Comparison of ENCODE assay signal across 19 cellular contexts in genomic region chr6:89917801-89918366, GRCh38. TPM values are rescaled to one million over a fixed set of nuclear protein-coding genes. Genes with fewer than 3 reads are reported as not detected.
DNase-seq lines count a peak whose midpoint lies in the region; ATAC-seq and TF ChIP-seq lines count a peak whose summit lies in the region.
"Had no signal": no experiment of that assay in that cellular context is flagged by ENCODE, and none has a peak within 500 bp of the region (broad histone marks: within the 10 kb centered on the region; RNA-seq: fewer than 3 reads in every experiment).

No MANE protein-coding gene starts in this region.

- H3K4me3 ChIP-seq in IMR-90 (ENCODE audit: insufficient read depth, low read depth, low read length) (no peak overlapping the region), neuronal stem cell (ENCODE audit: low read length in 2 of 2) (no peak overlapping the region), prostate gland (no peak overlapping the region)
- H3K4me3 ChIP-seq: GM12878 had no signal

- H3K9me1 ChIP-seq in IMR-90 (ENCODE audit: insufficient read depth, low read length): no peaks in the 10 kb centered on the region

- H2BK5ac ChIP-seq in IMR-90 (ENCODE audit: low read depth, low read length, poor library complexity, severe bottlenecking) (no peak overlapping the region), neuronal stem cell (ENCODE audit: low read length) (no peak overlapping the region)

- H3K4me1 Mint-ChIP-seq in CD4-positive, alpha-beta T cell (ENCODE audit: low read depth): peaks cover 5% of the 10 kb centered on the region

- H2BK15ac ChIP-seq in IMR-90 (ENCODE audit: low read depth, low read length): no peak overlapping the region
- peak overlapping the region; percentile 87 for H2BK15ac ChIP-seq in neuronal stem cell (ENCODE audit: low read length)

- H2AK9ac ChIP-seq in IMR-90 (replicated peaks; ENCODE audit: low read depth, low read length, poor library complexity): no peak overlapping the region

- H3K4ac ChIP-seq in IMR-90 (ENCODE audit: low read depth, low read length) (no peak overlapping the region), neuronal stem cell (ENCODE audit: low read length) (no peak overlapping the region)

- no peak overlapping the region for H3K56ac ChIP-seq in IMR-90 (ENCODE audit: extremely low read depth, insufficient read depth, low read length)

- no peak overlapping the region for H4K5ac ChIP-seq in IMR-90 (ENCODE audit: low read depth, low read length)

- no peak overlapping the region for H2BK12ac ChIP-seq in neuronal stem cell (ENCODE audit: low read length)

- ATAC-seq in IMR-90 (ENCODE audit: low read depth): no peak
- no peak for ATAC-seq in CD4-positive, alpha-beta T cell (ENCODE audit: poor library complexity)
- ATAC-seq: GM12878 had no signal

- no peaks in the 10 kb centered on the region for H3K36me3 ChIP-seq in IMR-90 (ENCODE audit: control insufficient read depth, insufficient read depth, low read length)
- no peaks in the 10 kb centered on the region for H3K36me3 ChIP-seq in neuronal stem cell (replicated peaks in 1 of 2; ENCODE audit: control insufficient read depth in 2 of 2, insufficient read depth in 2 of 2, low read length in 2 of 2)
- H3K36me3 ChIP-seq in prostate gland: no peaks in the 10 kb centered on the region
- H3K36me3 ChIP-seq: BE2C had no signal

- no peak overlapping the region for H4K91ac ChIP-seq in IMR-90 (ENCODE audit: insufficient read depth, low read depth, low read length)
- H4K91ac ChIP-seq in neuronal stem cell (ENCODE audit: low read depth, low read length, poor library complexity): peak overlapping the region; percentile 86

- no peaks in the 10 kb centered on the region for H3K27me3 Mint-ChIP-seq in CD4-positive, alpha-beta T cell

- H2BK120ac ChIP-seq in IMR-90 (ENCODE audit: low read depth, low read length) (no peak overlapping the region), neuronal stem cell (ENCODE audit: low read depth, low read length) (peak overlapping the region; percentile 64)

- H3K14ac ChIP-seq in IMR-90 (replicated peaks; ENCODE audit: low read depth, low read length) (no peak overlapping the region), neuronal stem cell (ENCODE audit: low read length) (no peak overlapping the region)

- CTCF ChIA-PET in IMR-90 (lab: Yijun Ruan, JAX): no interaction called here
- CTCF ChIA-PET in CD4-positive, alpha-beta T cell (lab: Charles Lee): no interaction called here

- 77% methylated on average over 2 of the region's 3 CpGs; no CpG with 5 or more reads in 1 of the 2 experiments for WGBS in IMR-90 (ENCODE audit: extremely low coverage in 2 of 2, insufficient read length in 1 of 2), 2 experiments
- WGBS in neuronal stem cell (ENCODE audit: extremely low coverage in 2 of 2, insufficient read length in 2 of 2, insufficient replicate concordance in 1 of 2), 2 donors: no CpG with 5 or more reads among the region's 3 CpGs
- 36% methylated on average over 3 of the region's 3 CpGs for WGBS in prostate gland

- dilution Hi-C loops in IMR-90 (cut with HindIII; ENCODE audit: low sequenced_read_pairs, unreplicated experiment): no loop called here

- H3K27me3 ChIP-seq in IMR-90 (ENCODE audit: control insufficient read depth, insufficient read depth, low read length) (no peaks in the 10 kb centered on the region; the same call in 1 of the 2 replicates), neuronal stem cell (ENCODE audit: control insufficient read depth in 3 of 3, insufficient read depth in 3 of 3, low read depth in 1 of 3, low read length in 3 of 3) (no peaks in the 10 kb centered on the region), prostate gland (replicated peaks; ENCODE audit: insufficient read depth) (no peaks in the 10 kb centered on the region)
- no peaks in the 10 kb centered on the region for H3K27me3 ChIP-seq in CD4-positive, alpha-beta T cell (ENCODE audit: control insufficient read depth, insufficient read depth, low read length)
- H3K27me3 ChIP-seq: BE2C had no signal

- no peak overlapping the region for H3K4me2 ChIP-seq in IMR-90 (ENCODE audit: low read depth, low read length)
- no peak overlapping the region for H3K4me2 ChIP-seq in neuronal stem cell (ENCODE audit: insufficient read depth, low read length, poor library complexity, severe bottlenecking)
- H3K4me2 ChIP-seq: KMS-11 had no signal

- no peak overlapping the region for H3K18ac ChIP-seq in IMR-90 (ENCODE audit: low read depth, low read length)
- H3K18ac ChIP-seq in neuronal stem cell (ENCODE audit: low read length): peak overlapping the region; percentile 74

- H3K4me3 Mint-ChIP-seq in CD4-positive, alpha-beta T cell: no peak overlapping the region
- H3K4me3 Mint-ChIP-seq: CD4-positive, alpha-beta memory T cell had no signal

- H3K27ac ChIP-seq in IMR-90 (ENCODE audit: insufficient read depth, low read length) (no peak overlapping the region), neuronal stem cell (replicated peaks; ENCODE audit: low read length) (no peak overlapping the region), prostate gland (no peak overlapping the region)
- H3K27ac ChIP-seq in CD4-positive, alpha-beta T cell (ENCODE audit: low read depth, low read length): no peak overlapping the region
- H3K27ac ChIP-seq: KMS-11 had no signal

- H3K27ac Mint-ChIP-seq in CD4-positive, alpha-beta T cell: no peak overlapping the region
- H3K27ac Mint-ChIP-seq: CD4-positive, alpha-beta memory T cell had no signal

- H3K4me1 ChIP-seq in IMR-90 (ENCODE audit: control insufficient read depth, insufficient read depth, low read length) (no peaks in the 10 kb centered on the region), neuronal stem cell (ENCODE audit: control insufficient read depth in 2 of 2, insufficient read depth in 1 of 2, low read depth in 1 of 2, low read length in 2 of 2) (no peaks in the 10 kb centered on the region), prostate gland (replicated peaks) (no peaks in the 10 kb centered on the region)
- H3K4me1 ChIP-seq: BE2C had no signal

- H3K79me1 ChIP-seq in IMR-90 (ENCODE audit: low read depth in 1 of 2, low read length in 2 of 2): no peaks in the 10 kb centered on the region
- peaks cover 2% of the 10 kb centered on the region for H3K79me1 ChIP-seq in neuronal stem cell (ENCODE audit: low read depth, low read length)

- H4K8ac ChIP-seq in IMR-90 (ENCODE audit: low read depth in 2 of 2, low read length in 2 of 2) (no peak overlapping the region), neuronal stem cell (ENCODE audit: low read depth, low read length) (peak overlapping the region; percentile 76)

- BruUV-seq in IMR-90 (replicated peaks; lab: Mats Ljungman, UMichigan): no TSS peak

- H2AFZ ChIP-seq in IMR-90 (replicated peaks; ENCODE audit: low read length, poor library complexity) (peak overlapping the region; percentile 32), neuronal stem cell (ENCODE audit: low read length) (peak overlapping the region; percentile 57)

- TF ChIP-seq POLR2A in IMR-90 (IDR thresholded peaks at IDR 0.05; ENCODE audit: low read depth, low read length) (no peak), prostate gland (IDR thresholded peaks at IDR 0.05) (no peak)

- intact Hi-C loops in IMR-90 (cut with micrococcal nuclease) (no loop called here), prostate gland (cut with DNase I) (no loop called here)
- intact Hi-C loops in CD4-positive, alpha-beta T cell (cut with DNase I, micrococcal nuclease): no loop called here

- in situ Hi-C loops in IMR-90 (cut with MboI; ENCODE audit: low sequenced_read_pairs): no loop called here

- DNase-seq in ELF-1 (ENCODE audit: low read depth, low spot score) (peak; percentile 89), IMR-90 (no peak), islet precursor cell (peak; percentile 77), neuronal stem cell (ENCODE audit: low spot score) (no peak), prostate gland (ENCODE audit: low spot score) (no peak), Ammon's horn (ENCODE audit: low spot score) (no peak), NCI-H187 (lab: John Stamatoyannopoulos, UW) (no peak)
- DNase-seq in CD4-positive, alpha-beta T cell: no peak
- DNase-seq: 8988T; BE2C; C1 segment of cervical spinal cord; Calu3; CD4-positive, alpha-beta memory T cell; DMS79 treated with DMSO at 0.1 percent for 48 hours; H7 had no signal

- no peak for TF ChIP-seq RAD21 in IMR-90 (IDR thresholded peaks at IDR 0.05; ENCODE audit: low read length)

- H4K20me1 ChIP-seq in IMR-90 (ENCODE audit: insufficient read depth, low read length): no peaks in the 10 kb centered on the region

- POLR2A ChIA-PET in IMR-90 (lab: Charles Lee; ENCODE audit: unreplicated experiment): no interaction called here
- POLR2A ChIA-PET in CD4-positive, alpha-beta T cell (lab: Charles Lee): no interaction called here

- H3K9me3 Mint-ChIP-seq in CD4-positive, alpha-beta T cell: peaks cover 8% of the 10 kb centered on the region

- H3K23ac ChIP-seq in IMR-90 (ENCODE audit: low read depth, low read length) (no peak overlapping the region), neuronal stem cell (ENCODE audit: low read depth, low read length, poor library complexity) (no peak overlapping the region)

- no peak overlapping the region for H2BK20ac ChIP-seq in IMR-90 (ENCODE audit: low read depth, low read length)

- no peaks in the 10 kb centered on the region for H3K9me3 ChIP-seq in IMR-90 (ENCODE audit: control insufficient read depth, insufficient read depth, low read length)
- peaks cover 6 to 16% of the 10 kb centered on the region in 2 donors for H3K9me3 ChIP-seq in neuronal stem cell (replicated peaks in 1 of 2; ENCODE audit: control insufficient read depth in 2 of 2, insufficient read depth in 1 of 2, low read depth in 1 of 2, low read length in 2 of 2)
- H3K9me3 ChIP-seq in prostate gland: no peaks in the 10 kb centered on the region
- H3K9me3 ChIP-seq in CD4-positive, alpha-beta T cell (ENCODE audit: control insufficient read depth, low read length): peaks cover 18% of the 10 kb centered on the region
- H3K9me3 ChIP-seq: BE2C had no signal

- no peak for TF ChIP-seq CTCF in IMR-90 (conservative IDR thresholded peaks at IDR 0.05; ENCODE audit: low read depth, low read length)
- TF ChIP-seq CTCF in prostate gland (IDR thresholded peaks at IDR 0.05): no peak
- no peak for TF ChIP-seq CTCF in CD4-positive, alpha-beta T cell (IDR thresholded peaks at IDR 0.05)

- H3K9ac ChIP-seq in IMR-90 (ENCODE audit: low read depth, low read length): no peak overlapping the region
- no peak overlapping the region for H3K9ac ChIP-seq in neuronal stem cell (ENCODE audit: low read depth, low read length, poor library complexity)
- H3K9ac ChIP-seq: KMS-11 had no signal

- no peaks in the 10 kb centered on the region for H3K36me3 Mint-ChIP-seq in CD4-positive, alpha-beta T cell (ENCODE audit: low read depth)

- H2AK5ac ChIP-seq in IMR-90 (ENCODE audit: low read depth, low read length) (no peak overlapping the region), neuronal stem cell (ENCODE audit: low read depth, low read length) (peak overlapping the region; percentile 94)

TF ChIP-seq in IMR-90, 13 proteins besides CTCF, POLR2A, EP300 and RAD21 (continues in another document):
- TF ChIP-seq RFX5 (IDR thresholded peaks at IDR 0.05; ENCODE audit: low read depth, low read length): no peak

RNA-seq across cellular contexts. Expression of gene GJA10, which starts 23.6 kb away (rescaled TPM):
- total RNA-seq in IMR-90 (2012; rRNA removed) (not detected in 2 replicates), prostate gland (not detected)
- not detected in 2 replicates for polyA plus RNA-seq in IMR-90 (2012; rRNA removed)
- not detected in 2 replicates for polyA plus RNA-seq in IMR-90 (2012; cell fraction: cytosol; rRNA removed)
- polyA plus RNA-seq in IMR-90 (2012; cell fraction: nucleus; rRNA removed; ENCODE audit: low replicate concordance): not detected in 2 replicates
- 0.74 TPM for polyA plus RNA-seq in neuronal stem cell (2013, experiment 1 of 2)
- polyA plus RNA-seq in neuronal stem cell (2013, experiment 2 of 2): 0.76 TPM
- not detected for total RNA-seq in CD4-positive, alpha-beta T cell
- total RNA-seq: Calu3; CD4-positive, alpha-beta memory T cell; G401; GM12878; HT-29 had no signal
- polyA plus RNA-seq: CD4-positive, alpha-beta memory T cell; GM12878 had no signal

Comparison
In these comparisons a context has a peak if more than half of its experiments do, and no peak if none do; other contexts are left out.
1. DNase-seq: peak in ELF-1 (single experiment) and islet precursor cell (single experiment); none in IMR-90 (single experiment), neuronal stem cell (single experiment), prostate gland (single experiment), Ammon's horn (single experiment), NCI-H187 (0 of 2) and CD4-positive, alpha-beta T cell (0 of 10).